In the genomic region with DNA sequence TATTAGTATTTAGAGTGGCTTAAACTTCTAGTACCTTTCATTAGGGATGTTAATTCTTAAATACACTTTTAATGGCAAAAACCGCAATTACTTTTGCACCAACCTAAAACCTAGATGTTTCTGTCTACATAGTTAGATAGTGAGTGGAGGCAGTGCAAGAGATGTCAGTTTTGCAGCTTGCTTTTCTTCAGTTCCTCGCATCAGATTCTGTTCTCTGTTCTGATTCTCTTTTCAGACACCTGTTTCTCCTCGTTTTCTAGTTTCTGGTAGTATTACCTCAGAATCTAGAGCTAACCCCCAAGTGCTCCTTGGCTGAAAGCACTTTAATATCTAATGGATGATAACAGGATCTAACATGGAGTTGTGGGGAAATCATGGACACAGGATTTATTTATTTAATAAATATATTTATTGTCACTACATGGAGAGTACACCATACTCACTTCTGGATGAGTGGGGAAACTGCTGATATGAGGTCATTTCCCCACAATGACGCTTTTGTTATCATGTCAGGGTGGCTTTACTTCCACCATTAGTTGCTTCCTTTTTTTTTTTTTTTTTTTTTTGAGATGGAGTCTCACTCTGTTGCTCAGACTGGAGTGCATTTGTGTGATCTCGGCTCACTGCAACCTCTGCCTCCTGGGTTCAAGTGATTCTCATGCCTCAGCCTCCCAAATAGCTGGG, we compare ENCODE assay signal across 7 cellular contexts.
ATAC-seq lines count a peak whose summit lies in the region.

No MANE protein-coding gene starts in this region.

- ATAC-seq in GM18870 (IDR thresholded peaks at IDR 0.05; ENCODE audit: unreplicated experiment) (peak; percentile 57), GM19397 (IDR thresholded peaks at IDR 0.05; ENCODE audit: unreplicated experiment) (peak; percentile 44), GM21526 (IDR thresholded peaks at IDR 0.05; ENCODE audit: low FRiP score, unreplicated experiment) (peak; percentile 69), HG02623 (IDR thresholded peaks at IDR 0.05; ENCODE audit: unreplicated experiment) (peak; percentile 56), HG03064 (IDR thresholded peaks at IDR 0.05; ENCODE audit: low read depth, unreplicated experiment) (peak; percentile 49), HG03342 (IDR thresholded peaks at IDR 0.05; ENCODE audit: unreplicated experiment) (peak; percentile 48), HG03575 (IDR thresholded peaks at IDR 0.05; ENCODE audit: extremely low read depth, insufficient number of reproducible peaks, low FRiP score, unreplicated experiment) (peak; percentile 15)

Comparison
In these comparisons a context has a peak if more than half of its experiments do, and no peak if none do; other contexts are left out.
1. Peak in every context shown above with its lines: ATAC-seq.
2. ATAC-seq: peak in every context shown above with its lines; median percentile 69 in GM21526; 57 in GM18870; 56 in HG02623; 49 in HG03064; 48 in HG03342; 44 in GM19397; 15 in HG03575.